In genomic region chr13:47081246-47081645, GRCh38 we compare ENCODE assay signal across 13 cellular contexts.
DNase-seq lines count a peak whose midpoint lies in the region; ATAC-seq and TF ChIP-seq lines count a peak whose summit lies in the region.
"Had no signal": no experiment of that assay in that cellular context is flagged by ENCODE, and none has a peak within 500 bp of the region (broad histone marks: within the 10 kb centered on the region; RNA-seq: fewer than 3 reads in every experiment).

No MANE protein-coding gene starts in this region.

- no peaks in the 10 kb centered on the region for H3K4me1 Mint-ChIP-seq in neural progenitor cell
- no peaks in the 10 kb centered on the region for H3K4me1 Mint-ChIP-seq in stimulated activated memory B cell treated with anti-CD40 and anti-IgM and Interleukin-4, amounts not matched to agents 10 μg/mL and 1 μg/mL and 100 μg/mL, for 72 hours

- H3K27ac Mint-ChIP-seq in neural progenitor cell: peak overlapping the region; percentile 4
- no peak overlapping the region for H3K27ac Mint-ChIP-seq in stimulated activated memory B cell treated with anti-CD40 and anti-IgM and Interleukin-4, amounts not matched to agents 10 μg/mL and 1 μg/mL and 100 μg/mL, for 72 hours
- H3K27ac Mint-ChIP-seq: CD4-positive, alpha-beta T cell; HFFc6 had no signal

- H3K4me1 ChIP-seq in neural progenitor cell: peaks cover 6% of the 10 kb centered on the region
- H3K4me1 ChIP-seq in BE2C: no peaks in the 10 kb centered on the region
- H3K4me1 ChIP-seq: Caco-2 had no signal

- H3K36me3 Mint-ChIP-seq in neural progenitor cell: no peaks in the 10 kb centered on the region
- H3K36me3 Mint-ChIP-seq in stimulated activated memory B cell treated with anti-CD40 and anti-IgM and Interleukin-4, amounts not matched to agents 10 μg/mL and 1 μg/mL and 100 μg/mL, for 72 hours: no peaks in the 10 kb centered on the region

- TF ChIP-seq CTCF in neural progenitor cell (IDR thresholded peaks at IDR 0.05) (no peak), BE2C (IDR thresholded peaks at IDR 0.05; ENCODE audit: low read depth, low read length) (no peak)

- H3K79me2 ChIP-seq in neural progenitor cell (ENCODE audit: low read depth): no peaks in the 10 kb centered on the region

- H3K27me3 ChIP-seq in neural progenitor cell: no peaks in the 10 kb centered on the region
- no peaks in the 10 kb centered on the region for H3K27me3 ChIP-seq in BE2C

- H3K9me3 ChIP-seq in neural progenitor cell (ENCODE audit: low read depth) (no peaks in the 10 kb centered on the region), BE2C (no peaks in the 10 kb centered on the region)
- H3K9me3 ChIP-seq: Caco-2 had no signal

- no peaks in the 10 kb centered on the region for H3K27me3 Mint-ChIP-seq in neural progenitor cell (ENCODE audit: insufficient read depth, low read depth)
- no peaks in the 10 kb centered on the region for H3K27me3 Mint-ChIP-seq in stimulated activated memory B cell treated with anti-CD40 and anti-IgM and Interleukin-4, amounts not matched to agents 10 μg/mL and 1 μg/mL and 100 μg/mL, for 72 hours
- H3K27me3 Mint-ChIP-seq: CD4-positive, alpha-beta T cell had no signal

- H3K9me3 Mint-ChIP-seq in neural progenitor cell: no peaks in the 10 kb centered on the region
- peaks cover 2% of the 10 kb centered on the region for H3K9me3 Mint-ChIP-seq in stimulated activated memory B cell treated with anti-CD40 and anti-IgM and Interleukin-4, amounts not matched to agents 10 μg/mL and 1 μg/mL and 100 μg/mL, for 72 hours

- H3K4me3 ChIP-seq in neural progenitor cell (no peak overlapping the region), BE2C (ENCODE audit: low read depth, low read length) (no peak overlapping the region)

- no peaks in the 10 kb centered on the region for H4K20me1 ChIP-seq in neural progenitor cell (ENCODE audit: low read depth)

- H2AFZ ChIP-seq in neural progenitor cell (replicated peaks): peak overlapping the region; percentile 31

- DNase-seq in neural progenitor cell (ENCODE audit: low spot score) (no peak), LoVo (ENCODE audit: low spot score) (no peak), NCI-H1105 treated with DMSO at 0.1 percent for 48 hours (lab: John Stamatoyannopoulos, UW) (no peak), NCI-H187 (lab: John Stamatoyannopoulos, UW) (no peak), BE2C (no peak)
- DNase-seq: Caco-2; CD4-positive, alpha-beta T cell; HFFc6; IMR-90 had no signal

- no peaks in the 10 kb centered on the region for H3F3A ChIP-seq in neural progenitor cell (ENCODE audit: low read depth)

- peak; percentile 43 for ATAC-seq in stimulated activated memory B cell treated with anti-CD40 and anti-IgM and Interleukin-4, amounts not matched to agents 10 μg/mL and 1 μg/mL and 100 μg/mL, for 72 hours
- ATAC-seq: HCT116 had no signal

- H3K27ac ChIP-seq in cingulate gyrus (ENCODE audit: low read depth, low read length) (peak overlapping the region; percentile 14), neural progenitor cell (no peak overlapping the region)
- H3K27ac ChIP-seq: C4-2B had no signal

- H3K36me3 ChIP-seq in neural progenitor cell: no peaks in the 10 kb centered on the region
- H3K36me3 ChIP-seq in BE2C: no peaks in the 10 kb centered on the region

- no peak overlapping the region for H3K9ac ChIP-seq in neural progenitor cell

- no peak overlapping the region for H3K4me3 Mint-ChIP-seq in neural progenitor cell
- no peak overlapping the region for H3K4me3 Mint-ChIP-seq in stimulated activated memory B cell treated with anti-CD40 and anti-IgM and Interleukin-4, amounts not matched to agents 10 μg/mL and 1 μg/mL and 100 μg/mL, for 72 hours
- H3K4me3 Mint-ChIP-seq: CD4-positive, alpha-beta T cell; HFFc6 had no signal

- H3K4me2 ChIP-seq in neural progenitor cell: no peak overlapping the region
